ENCODE assay signal across 1 cellular context in the genomic region with DNA sequence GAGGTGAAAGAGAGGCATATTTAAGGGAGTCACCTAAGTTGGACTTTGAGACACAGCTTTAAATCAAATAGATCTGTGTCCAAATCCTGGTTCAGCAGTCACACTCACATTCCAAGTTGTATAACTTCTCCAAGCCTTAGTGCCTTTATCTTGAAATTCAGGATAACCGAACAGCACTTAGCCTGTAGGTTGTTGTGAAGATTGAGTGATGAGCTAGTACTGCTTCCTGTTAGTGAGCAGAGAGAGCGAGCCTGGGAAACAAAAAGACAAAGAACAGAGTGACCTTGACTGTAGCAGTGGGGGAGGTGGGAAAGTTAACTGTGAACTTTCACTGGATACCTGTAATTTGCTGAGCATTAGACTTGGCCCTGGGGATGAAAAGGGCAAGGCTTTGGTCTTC.
TF ChIP-seq lines count a peak whose summit lies in the region.

No MANE protein-coding gene starts in this region.

TF ChIP-seq in H1, 55 proteins besides CTCF, POLR2A, EP300 and RAD21:
- TF ChIP-seq, protein P1, sequence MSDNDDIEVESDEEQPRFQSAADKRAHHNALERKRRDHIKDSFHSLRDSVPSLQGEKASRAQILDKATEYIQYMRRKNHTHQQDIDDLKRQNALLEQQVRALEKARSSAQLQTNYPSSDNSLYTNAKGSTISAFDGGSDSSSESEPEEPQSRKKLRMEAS (IDR thresholded peaks at IDR 0.05) = no peak
- peak; percentile 23 for TF ChIP-seq ASH2L (IDR thresholded peaks at IDR 0.05; ENCODE audit: low read length)
